Comparison of ENCODE assay signal across 1 cellular context in genomic region chr6:125269328-125269985, GRCh38.
TF ChIP-seq lines count a peak whose summit lies in the region.

No MANE protein-coding gene starts in this region.

TF ChIP-seq in K562, 482 proteins besides CTCF, POLR2A, EP300 and RAD21 (continued from another document):
- no peak for TF ChIP-seq HNRNPLL (IDR thresholded peaks at IDR 0.05; ENCODE audit: low read depth, low read length, poor library complexity, severe bottlenecking)
- no peak for TF ChIP-seq XRCC4 (IDR thresholded peaks at IDR 0.05; ENCODE audit: extremely low read depth, insufficient read depth, insufficient read length)
- TF ChIP-seq NFRKB (IDR thresholded peaks at IDR 0.05; ENCODE audit: low read depth), result no peak
- TF ChIP-seq GTF3C2 (IDR thresholded peaks at IDR 0.05; ENCODE audit: borderline replicate concordance, extremely low read depth, insufficient read length), result no peak
- TF ChIP-seq ZNF174 (CRISPR knock-in tag; IDR thresholded peaks at IDR 0.05), result no peak
